15 cellular contexts compared by ENCODE assay signal in the genomic region with DNA sequence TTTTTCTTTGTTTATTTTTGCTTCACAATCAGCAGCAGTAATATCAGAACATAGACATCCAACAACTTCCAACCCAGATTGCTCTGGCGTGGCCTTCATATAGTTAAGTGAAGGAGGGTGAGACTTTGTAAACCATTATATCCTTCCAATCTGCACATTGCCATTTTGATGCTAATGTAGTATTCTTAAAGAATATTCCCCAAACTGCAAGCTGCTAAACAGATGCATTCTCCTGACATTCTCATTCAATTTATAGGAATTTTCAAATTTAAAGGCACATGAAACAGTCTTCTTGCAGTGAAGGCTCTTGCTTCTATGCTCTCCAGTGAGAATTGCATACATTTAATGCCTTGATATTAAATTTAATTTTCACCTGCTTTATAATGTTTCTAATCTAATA.
A peak's percentile ranks its signal among the peaks of the same experiment; 100 is the strongest.
DNase-seq lines count a peak whose midpoint lies in the region; TF ChIP-seq lines count a peak whose summit lies in the region.
"Had no signal": no experiment of that assay in that cellular context is flagged by ENCODE, and none has a peak within 500 bp of the region (broad histone marks: within the 10 kb centered on the region; RNA-seq: fewer than 3 reads in every experiment).

No MANE protein-coding gene starts in this region.

- H3K4me1 ChIP-seq in H9 (ENCODE audit: insufficient read depth, low read length) = peaks cover 16% of the 10 kb centered on the region
- peaks cover 20% of the 10 kb centered on the region for H3K4me1 ChIP-seq in endodermal cell (ENCODE audit: control insufficient read depth, insufficient read depth, low read length)
- H3K4me1 ChIP-seq: BLaER1 treated with 17β-estradiol and CSF1 and Interleukin-3, amounts not matched to agents 10 nM and 100 nM had no signal

- H3K23ac ChIP-seq in H9 (ENCODE audit: insufficient read length, low read depth, low read length) = no peak overlapping the region

- H3K56ac ChIP-seq in H9 (ENCODE audit: insufficient read length, low read depth, low read length) = no peak overlapping the region

- no peak overlapping the region for H2BK12ac ChIP-seq in H9 (ENCODE audit: insufficient read length, low read depth, low read length)

- H2BK15ac ChIP-seq in H9 (ENCODE audit: low read depth, low read length) = no peak overlapping the region

- no peaks in the 10 kb centered on the region for H3K79me1 ChIP-seq in H9 (ENCODE audit: insufficient read depth, low read depth, low read length, poor library complexity, severe bottlenecking)

- H3K9me3 ChIP-seq in H9 (ENCODE audit: control insufficient read depth, low read depth, low read length) (no peaks in the 10 kb centered on the region), endodermal cell (ENCODE audit: control insufficient read depth, low read length) (no peaks in the 10 kb centered on the region)
- H3K9me3 ChIP-seq: BLaER1 treated with 17β-estradiol and CSF1 and Interleukin-3, amounts not matched to agents 10 nM and 100 nM had no signal

- TF ChIP-seq CTCF in H9 (conservative IDR thresholded peaks at IDR 0.05) (no peak), brain (conservative IDR thresholded peaks at IDR 0.05) (no peak), endodermal cell (conservative IDR thresholded peaks at IDR 0.05) (no peak)

- H3K27me3 Mint-ChIP-seq in H9 (ENCODE audit: low read depth) = no peaks in the 10 kb centered on the region
- H3K27me3 Mint-ChIP-seq in brain = no peaks in the 10 kb centered on the region
- H3K27me3 Mint-ChIP-seq in endodermal cell (ENCODE audit: insufficient read depth) = no peaks in the 10 kb centered on the region
- H3K27me3 Mint-ChIP-seq: IgD-negative memory B cell had no signal

- H2BK120ac ChIP-seq in H9 (ENCODE audit: low read depth, low read length, poor library complexity, severe bottlenecking) = no peak overlapping the region

- H3K79me2 ChIP-seq in H9 (ENCODE audit: insufficient read depth, low read length) = no peaks in the 10 kb centered on the region

- no peak overlapping the region for H2BK20ac ChIP-seq in H9 (ENCODE audit: low read depth, low read length, poor library complexity, severe bottlenecking)

- no peak overlapping the region for H2AFZ ChIP-seq in H9 (ENCODE audit: low read length)

- H4K91ac ChIP-seq in H9 (ENCODE audit: insufficient read length, low read depth, low read length) = no peak overlapping the region

- no CpG with 5 or more reads among the region's 1 CpG for WGBS in H9 (ENCODE audit: extremely low coverage, insufficient read length, low lambda C conversion rate)
- no CpG with 5 or more reads among the region's 1 CpG for WGBS in endodermal cell (ENCODE audit: insufficient coverage in 1 of 2, insufficient read length in 1 of 2), 2 experiments

- H3K36me3 Mint-ChIP-seq in H9 (ENCODE audit: insufficient read depth in 1 of 3, low read depth in 3 of 3) (peaks cover 0 to 4% (median 3%) of the 10 kb centered on the region in 3 experiments; a peak in 3 of 7 replicates), brain (no peaks in the 10 kb centered on the region), endodermal cell (ENCODE audit: low read depth) (no peaks in the 10 kb centered on the region)
- H3K36me3 Mint-ChIP-seq: CD4-positive, CD25-positive, alpha-beta regulatory T cell; IgD-negative memory B cell had no signal

- H3T11ph ChIP-seq in H9 (ENCODE audit: low read length) = no peak overlapping the region

- H3K27ac Mint-ChIP-seq in H9 (peak overlapping the region; percentile 36 to 94 (median 90); a peak in 6 of 7 replicates), brain (peak overlapping the region in 3 of 5 experiments; percentile 5 to 31 (median 19)), endodermal cell (peak overlapping the region; percentile 41)
- H3K27ac Mint-ChIP-seq: CD4-positive, CD25-positive, alpha-beta regulatory T cell; IgD-negative memory B cell had no signal

- no peak for DNase-seq in H9
- DNase-seq in endodermal cell = no peak
- DNase-seq in activated CD8-positive, alpha-beta memory T cell treated with anti-CD3 and anti-CD28 coated beads for 24 hours = no peak
- no peak for DNase-seq in HUDEP-2 (lab: John Stamatoyannopoulos, UW; ENCODE audit: unreplicated experiment in 76 of 76)
- DNase-seq in central memory CD4-positive, alpha-beta T cell = no peak
- DNase-seq: 8988T; Calu3; CD4-positive, CD25-positive, alpha-beta regulatory T cell; DMS79; GOT3; KG1 had no signal

- no peak overlapping the region for H3K4ac ChIP-seq in H9 (ENCODE audit: low read depth, low read length)

- H3K4me2 ChIP-seq in H9 (ENCODE audit: insufficient read depth, insufficient read length, low read length) = peak overlapping the region; percentile 29
- H3K4me2 ChIP-seq: BLaER1 treated with 17β-estradiol and CSF1 and Interleukin-3, amounts not matched to agents 10 nM and 100 nM had no signal

- no peaks in the 10 kb centered on the region for H3K27me3 ChIP-seq in H9 (ENCODE audit: insufficient read depth, low read length)
- no peaks in the 10 kb centered on the region for H3K27me3 ChIP-seq in endodermal cell (ENCODE audit: control insufficient read depth, insufficient read depth, low read length, poor library complexity, severe bottlenecking)
- H3K27me3 ChIP-seq: BLaER1 treated with 17β-estradiol and CSF1 and Interleukin-3, amounts not matched to agents 10 nM and 100 nM had no signal

- no peaks in the 10 kb centered on the region for H4K20me1 ChIP-seq in H9 (ENCODE audit: control insufficient read depth, insufficient read depth, insufficient read length)
- H4K20me1 ChIP-seq: BLaER1 treated with 17β-estradiol and CSF1 and Interleukin-3, amounts not matched to agents 10 nM and 100 nM had no signal

- peaks cover 39 to 49% of the 10 kb centered on the region in 2 experiments for H3K4me1 Mint-ChIP-seq in H9
- H3K4me1 Mint-ChIP-seq in brain = peaks cover 35% of the 10 kb centered on the region
- peaks cover 31% of the 10 kb centered on the region for H3K4me1 Mint-ChIP-seq in endodermal cell
- H3K4me1 Mint-ChIP-seq: CD4-positive, CD25-positive, alpha-beta regulatory T cell; IgD-negative memory B cell had no signal

- H4K5ac ChIP-seq in H9 (ENCODE audit: insufficient read length, low read depth, low read length) = no peak overlapping the region

- H2BK5ac ChIP-seq in H9 (ENCODE audit: insufficient read length, low read length) = no peak overlapping the region

- H3K4me3 ChIP-seq in endodermal cell (ENCODE audit: low read length) = peak overlapping the region; percentile 10
- H3K4me3 ChIP-seq: BLaER1 treated with 17β-estradiol and CSF1 and Interleukin-3, amounts not matched to agents 10 nM and 100 nM had no signal

- H3K4me3 Mint-ChIP-seq in H9 (no peak overlapping the region), brain (no peak overlapping the region), endodermal cell (peak overlapping the region; percentile 12)
- H3K4me3 Mint-ChIP-seq: CD4-positive, CD25-positive, alpha-beta regulatory T cell; IgD-negative memory B cell had no signal

- H2AK5ac ChIP-seq in H9 (ENCODE audit: insufficient read length, low read length) = no peak overlapping the region

- H3K18ac ChIP-seq in H9 (ENCODE audit: insufficient read length, low read depth, low read length) = no peak overlapping the region

- H4K8ac ChIP-seq in H9 (replicated peaks; ENCODE audit: insufficient read length, low read depth, low read length) = no peak overlapping the region

- H3K36me3 ChIP-seq in endodermal cell (ENCODE audit: control insufficient read depth, insufficient read depth, low read length) = no peaks in the 10 kb centered on the region
- H3K36me3 ChIP-seq: BLaER1 treated with 17β-estradiol and CSF1 and Interleukin-3, amounts not matched to agents 10 nM and 100 nM had no signal

- H3K9ac ChIP-seq in H9 (ENCODE audit: extremely low read depth, insufficient read length, low read length) (no peak overlapping the region), endodermal cell (ENCODE audit: extremely low read depth, low read length, poor library complexity, severe bottlenecking) (no peak overlapping the region)
- H3K9ac ChIP-seq: BLaER1 treated with 17β-estradiol and CSF1 and Interleukin-3, amounts not matched to agents 10 nM and 100 nM had no signal

- no peak overlapping the region for H3K14ac ChIP-seq in H9 (ENCODE audit: insufficient read depth, low read length)

- peaks cover 0 to 4% of the 10 kb centered on the region in 2 experiments; a peak in 1 of 5 replicates for H3K9me3 Mint-ChIP-seq in H9
- H3K9me3 Mint-ChIP-seq in brain = no peaks in the 10 kb centered on the region
- no peaks in the 10 kb centered on the region for H3K9me3 Mint-ChIP-seq in endodermal cell

- H3K23me2 ChIP-seq in H9 (ENCODE audit: insufficient read length, low read depth, low read length, poor library complexity, severe bottlenecking) = no peaks in the 10 kb centered on the region

- H3K27ac ChIP-seq in H9 (ENCODE audit: insufficient read length, low read depth, low read length) = no peak overlapping the region
- no peak overlapping the region for H3K27ac ChIP-seq in endodermal cell (ENCODE audit: low read depth, low read length)
- peak overlapping the region; percentile 99 for H3K27ac ChIP-seq in temporal lobe (ENCODE audit: low read depth, low read length)
- H3K27ac ChIP-seq: BLaER1 treated with 17β-estradiol and CSF1 and Interleukin-3, amounts not matched to agents 10 nM and 100 nM had no signal

Comparison
In these comparisons a context has a peak if more than half of its experiments do, and no peak if none do; other contexts are left out.
1. H3K27ac Mint-ChIP-seq: peak in every context shown above with its lines; median percentile 90 in H9; 41 in endodermal cell; 19 in brain.